ENCODE assay signal across 23 cellular contexts in genomic region chr15:21270474-21270873, GRCh38.
DNase-seq lines count a peak whose midpoint lies in the region; ATAC-seq and TF ChIP-seq lines count a peak whose summit lies in the region.
"Had no signal": no experiment of that assay in that cellular context is flagged by ENCODE, and none has a peak within 500 bp of the region (broad histone marks: within the 10 kb centered on the region; RNA-seq: fewer than 3 reads in every experiment).

No MANE protein-coding gene starts in this region.

- H3K18ac ChIP-seq in mesendoderm (ENCODE audit: low read length) = no peak overlapping the region

- no peaks in the 10 kb centered on the region for H3K79me2 ChIP-seq in mesendoderm (ENCODE audit: control insufficient read depth, insufficient read depth, low read length)

- H3K23ac ChIP-seq in mesendoderm (ENCODE audit: low read length) = no peak overlapping the region

- no peak overlapping the region for H4K8ac ChIP-seq in mesendoderm (ENCODE audit: low read depth, low read length)

- intact Hi-C loops in Panc1 (cut with micrococcal nuclease; ENCODE audit: unreplicated experiment) = no loop called here

- no peak for TF ChIP-seq CTCF in Panc1 (IDR thresholded peaks at IDR 0.05)

- H3K36me3 ChIP-seq in Panc1 (ENCODE audit: control insufficient read depth, insufficient read depth, low read length) = no peaks in the 10 kb centered on the region
- no peaks in the 10 kb centered on the region for H3K36me3 ChIP-seq in mesendoderm (ENCODE audit: control insufficient read depth, insufficient read depth, low read length)
- H3K36me3 ChIP-seq: stomach had no signal

- no peaks in the 10 kb centered on the region for H3K4me1 ChIP-seq in Panc1 (ENCODE audit: control insufficient read depth, insufficient read depth, low read length)
- no peaks in the 10 kb centered on the region for H3K4me1 ChIP-seq in mesendoderm (ENCODE audit: control insufficient read depth, low read depth, low read length)
- H3K4me1 ChIP-seq: stomach had no signal

- no peak overlapping the region for H2AK5ac ChIP-seq in mesendoderm (ENCODE audit: low read length)

- POLR2A ChIA-PET in Panc1 (lab: Charles Lee) = no interaction called here

- no CpG with 5 or more reads among the region's 3 CpGs for WGBS in mesendoderm (ENCODE audit: extremely low coverage, insufficient coverage, low lambda C conversion rate)

- BruUV-seq in Panc1 (replicated peaks; lab: Mats Ljungman, UMichigan) = no TSS peak

- H2BK5ac ChIP-seq in mesendoderm (ENCODE audit: low read length) = no peak overlapping the region

- DNase-seq in H4 (ENCODE audit: low spot score) (peak; percentile 2), Panc1 (ENCODE audit: low read depth, low spot score) (no peak), dedifferentiated amniotic fluid mesenchymal stem cell (ENCODE audit: extremely low spot score) (peak; percentile 14), mesendoderm (peak; percentile 19), DMS79 treated with DMSO at 0.1 percent for 48 hours (lab: John Stamatoyannopoulos, UW) (no peak), NCI-H524 treated with DMSO at 0.1 percent for 48 hours (lab: John Stamatoyannopoulos, UW) (no peak)
- DNase-seq: activated CD4-positive, alpha-beta memory T cell treated with anti-CD3 and anti-CD28 coated beads, Interleukin-2, amount 10 ng/mL, durations not matched to agents 7 days and 5 days; activated naive CD8-positive, alpha-beta T cell treated with anti-CD3 and anti-CD28 coated beads, Interleukin-2, amount 10 ng/mL, durations not matched to agents 7 days and 5 days; CD4-positive, alpha-beta memory T cell; cerebellar nuclear complex; DMS153; effector CD4-positive, alpha-beta T cell; foreskin fibroblast; hippocampal formation; Karpas-422; NCI-H1694 treated with DMSO at 0.1 percent for 48 hours; NCI-H82; SHP77; stomach had no signal

- H3K56ac ChIP-seq in mesendoderm (ENCODE audit: low read length) = no peak overlapping the region

- H3K9ac ChIP-seq in mesendoderm (ENCODE audit: low read length) = no peak overlapping the region

- no peaks in the 10 kb centered on the region for H3K79me1 ChIP-seq in mesendoderm (ENCODE audit: low read length)

- H3K4me2 ChIP-seq in mesendoderm (ENCODE audit: low read length) = no peak overlapping the region
- H3K4me2 ChIP-seq: GM23338 had no signal

- no peak overlapping the region for H2BK15ac ChIP-seq in mesendoderm (replicated peaks; ENCODE audit: low read depth)

- H3K27me3 ChIP-seq in Panc1 (ENCODE audit: control insufficient read depth, insufficient read depth, low read length) (no peaks in the 10 kb centered on the region), mesendoderm (ENCODE audit: insufficient read depth, low read length, poor library complexity) (no peaks in the 10 kb centered on the region)
- H3K27me3 ChIP-seq: stomach had no signal

- no peak overlapping the region for H4K5ac ChIP-seq in mesendoderm (ENCODE audit: low read length)

- H3K4me3 ChIP-seq in Panc1 (ENCODE audit: low read depth in 2 of 2, low read length in 2 of 2) = no peak overlapping the region
- H3K4me3 ChIP-seq in mesendoderm (ENCODE audit: low read length) = no peak overlapping the region
- H3K4me3 ChIP-seq: GM23338, stomach had no signal

- H3K4ac ChIP-seq in mesendoderm (ENCODE audit: low read depth, low read length) = no peak overlapping the region

- ATAC-seq in Panc1 = peak; percentile 65; the same call in 1 of the 2 replicates
- ATAC-seq in GM19397 (IDR thresholded peaks at IDR 0.05; ENCODE audit: unreplicated experiment) = no peak
- no peak for ATAC-seq in GM19351 (IDR thresholded peaks at IDR 0.05; ENCODE audit: unreplicated experiment)
- ATAC-seq: GM23338 had no signal

- no peaks in the 10 kb centered on the region for H3K9me3 ChIP-seq in Panc1 (ENCODE audit: control insufficient read depth, insufficient read depth, low read depth, low read length)
- H3K9me3 ChIP-seq: stomach had no signal

- H3K27ac ChIP-seq in Panc1 (ENCODE audit: low read length) = no peak overlapping the region
- no peak overlapping the region for H3K27ac ChIP-seq in mesendoderm (ENCODE audit: low read depth, low read length)
- H3K27ac ChIP-seq: epithelial cell of prostate, stomach had no signal

- CTCF ChIA-PET in Panc1 (lab: Charles Lee) = no interaction called here

- in situ Hi-C loops in Panc1 (cut with HindIII; ENCODE audit: low pct_unique_long_range_greater_than_20kb, low sequenced_read_pairs) = no loop called here

- H2BK120ac ChIP-seq in mesendoderm (ENCODE audit: low read depth, low read length) = no peak overlapping the region

Comparison
In these comparisons a context has a peak if more than half of its experiments do, and no peak if none do; other contexts are left out.
1. DNase-seq: peak in H4 (single experiment), dedifferentiated amniotic fluid mesenchymal stem cell (single experiment) and mesendoderm (single experiment); none in Panc1 (single experiment), DMS79 treated with DMSO at 0.1 percent for 48 hours (single experiment) and NCI-H524 treated with DMSO at 0.1 percent for 48 hours (single experiment).